Comparison of ENCODE assay signal across 8 cellular contexts in genomic region chr15:74373731-74374647, GRCh38. TPM values are rescaled to one million over a fixed set of nuclear protein-coding genes. Genes with fewer than 3 reads are reported as not detected.
DNase-seq lines count a peak whose midpoint lies in the region; ATAC-seq and TF ChIP-seq lines count a peak whose summit lies in the region.

No MANE protein-coding gene starts in this region.

- peak overlapping the region; percentile 67; the same call in 1 of the 2 replicates for H3K9ac ChIP-seq in BLaER1

- H3K4me1 ChIP-seq in BLaER1, result peaks cover 26% of the 10 kb centered on the region
- peaks cover 0 to 10% of the 10 kb centered on the region in 2 donors for H3K4me1 ChIP-seq in left lung

- H3K27ac ChIP-seq in BLaER1 (peak overlapping the region; percentile 61; the same call in 1 of the 2 replicates), coronary artery (no peak overlapping the region), left lung (peak overlapping the region in 1 of 2 donors; percentile 19)

- H3K36me3 ChIP-seq in BLaER1 (no peaks in the 10 kb centered on the region), left lung (no peaks in the 10 kb centered on the region)

- peak overlapping the region; percentile 98 for H3K4me2 ChIP-seq in BLaER1

- intact Hi-C loops in left lung (cut with DNase I), result loop anchor here in 1 of 2 donors (5.0 kb wide), 1 partner anchor 113 kb away; no protein-coding TSS in a partner anchor

- H3K4me3 ChIP-seq in BLaER1 (peak overlapping the region; percentile 72), coronary artery (peak overlapping the region; percentile 77), left lung (peak overlapping the region; percentile 58 to 62)

- ATAC-seq in GM19328 (IDR thresholded peaks at IDR 0.05; ENCODE audit: unreplicated experiment) (peak; percentile 72), HG03460 (IDR thresholded peaks at IDR 0.05; ENCODE audit: unreplicated experiment) (peak; percentile 66), left lung (peak; percentile 99)

- H4K20me1 ChIP-seq in BLaER1, result peaks cover 5% of the 10 kb centered on the region; the same call in 1 of the 2 replicates

- peak; percentile 93 to 95 for DNase-seq in NCI-H524 (lab: John Stamatoyannopoulos, UW)
- peak; percentile 94 to 96 for DNase-seq in activated CD4-positive, alpha-beta T cell treated with anti-CD3 and anti-CD28 coated beads for 4 hours
- peak; percentile 95 for DNase-seq in coronary artery (ENCODE audit: low spot score)
- DNase-seq in left lung, result peak; percentile 92 to 96
- DNase-seq in stimulated activated CD4-positive, alpha-beta T cell treated with anti-CD3 and anti-CD28 coated beads, Interleukin-2, amount 100 ng/mL, for 24 hours, result peak; percentile 96 to 97

- peak; percentile 86 for TF ChIP-seq CTCF in coronary artery (IDR thresholded peaks at IDR 0.05)
- peak; percentile 85 to 89 for TF ChIP-seq CTCF in left lung (IDR thresholded peaks at IDR 0.05)

- H3K27me3 ChIP-seq in BLaER1 (no peaks in the 10 kb centered on the region), left lung (peaks cover 0 to 10% of the 10 kb centered on the region in 2 donors)

- H3K9me3 ChIP-seq in BLaER1 (no peaks in the 10 kb centered on the region), left lung (no peaks in the 10 kb centered on the region)

RNA-seq across cellular contexts. Expression of gene CYP11A1, which starts 6.5 kb away (rescaled TPM):
- total RNA-seq in left lung, result under 1 TPM; 0.34 to 0.64 TPM

RNA-seq across cellular contexts. Expression of gene SEMA7A, which starts 59.8 kb away (rescaled TPM):
- 1 to 10 TPM; 4.7 to 7.8 TPM for total RNA-seq in left lung
